ENCODE assay signal across 8 cellular contexts in genomic region chr13:40069173-40070044, GRCh38.
DNase-seq lines count a peak whose midpoint lies in the region; ATAC-seq, FAIRE-seq and TF ChIP-seq lines count a peak whose summit lies in the region.

No MANE protein-coding gene starts in this region.

- TF ChIP-seq CTCF in pancreas (IDR thresholded peaks at IDR 0.05), result peak; percentile 71 to 86 (median 78)
- peak; percentile 67 to 83 (median 77) for TF ChIP-seq CTCF in testis (IDR thresholded peaks at IDR 0.05)

- peak overlapping the region in 1 of 4 donors; percentile 15 for H3K4me3 ChIP-seq in pancreas
- no peak overlapping the region for H3K4me3 ChIP-seq in testis

- peaks cover 0 to 11% (median 8%) of the 10 kb centered on the region in 3 donors for H3K4me1 ChIP-seq in pancreas
- peaks cover 6% of the 10 kb centered on the region for H3K4me1 ChIP-seq in testis

- ATAC-seq in HG03565 (IDR thresholded peaks at IDR 0.05; ENCODE audit: unreplicated experiment), result peak; percentile 56
- ATAC-seq in pancreas, result peak; percentile 86 to 97 (median 94)

- no peak for TF ChIP-seq POLR2A in testis (IDR thresholded peaks at IDR 0.05)

- no peaks in the 10 kb centered on the region for H3K36me3 ChIP-seq in pancreas
- no peaks in the 10 kb centered on the region for H3K36me3 ChIP-seq in testis (ENCODE audit: low read depth, missing control alignments)

- 13 to 15% methylated on average over 11 of the region's 11 CpGs for WGBS in pancreas, 2 donors
- WGBS in testis, 2 donors, result 30 to 31% methylated on average over 11 of the region's 11 CpGs

- intact Hi-C loops in pancreas (cut with DNase I), result loop anchor here (10.0 kb wide), 2 partner anchors 275 to 615 kb away; no protein-coding TSS in a partner anchor
- intact Hi-C loops in testis (cut with DNase I; ENCODE audit: low total_unique reads), result loop anchor here (5.0 kb wide), 1 partner anchor 613 kb away; no protein-coding TSS in a partner anchor

- peak; percentile 4 for DNase-seq in NCI-H510A treated with DMSO at 0.1 percent for 48 hours (lab: John Stamatoyannopoulos, UW)
- no peak for DNase-seq in NCI-H510A (lab: John Stamatoyannopoulos, UW)
- DNase-seq in RPMI7951 (ENCODE audit: low read depth), result peak; percentile 57
- DNase-seq in activated effector memory CD4-positive, alpha-beta T cell treated with anti-CD3 and anti-CD28 coated beads, Interleukin-2, amount 50 U/mL, for 16 hours, result peak; percentile 89
- DNase-seq in globus pallidus (ENCODE audit: low spot score), result peak; percentile 84
- DNase-seq in pancreas, result peak; percentile 57 to 83 (median 69)
- DNase-seq in testis, result peak; percentile 87

- no peak for FAIRE-seq in pancreas (lab: Jason Lieb, UNC)

- H3K27me3 ChIP-seq in pancreas (no peaks in the 10 kb centered on the region), testis (no peaks in the 10 kb centered on the region)

- H3K27ac ChIP-seq in pancreas (no peak overlapping the region), testis (no peak overlapping the region)

- no peaks in the 10 kb centered on the region for H3K9me3 ChIP-seq in pancreas
- no peaks in the 10 kb centered on the region for H3K9me3 ChIP-seq in testis
